In the genomic region with DNA sequence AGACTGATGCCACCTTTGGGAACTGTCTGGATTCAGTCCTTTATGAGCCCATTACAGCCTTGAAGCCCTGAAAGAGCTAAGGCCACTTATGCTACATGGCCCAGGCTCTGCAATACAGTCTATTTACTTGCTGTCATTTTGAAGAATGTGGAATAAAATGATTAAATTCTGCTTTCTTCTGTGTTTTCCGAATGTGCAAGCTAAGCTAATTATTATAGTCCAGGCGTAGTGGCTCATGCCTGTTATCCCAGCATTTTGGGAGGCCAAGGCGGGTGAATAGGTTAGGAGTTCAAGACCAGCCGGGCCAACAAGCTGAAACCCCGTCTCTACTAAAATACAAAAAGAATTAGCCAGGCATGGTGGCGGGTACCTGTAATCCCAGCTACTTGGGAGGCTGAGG, we compare ENCODE assay signal across 36 cellular contexts.
"Had no signal": no experiment of that assay in that cellular context is flagged by ENCODE, and none has a peak within 500 bp of the region (broad histone marks: within the 10 kb centered on the region; RNA-seq: fewer than 3 reads in every experiment).

No MANE protein-coding gene starts in this region.

- FAIRE-seq: astrocyte, TTC549 had no signal

- DNase-seq: activated B cell treated with CpG ODN at 0.5 μM for 24 hours; activated CD4-positive, alpha-beta memory T cell treated with anti-CD3 and anti-CD28 coated beads for 36 hours; activated CD4-positive, alpha-beta T cell treated with anti-CD3 and anti-CD28 coated beads for 4 hours; activated CD4-positive, alpha-beta T cell treated with anti-CD3 and anti-CD28 coated beads, Interleukin-2, amount 10 ng/mL, durations not matched to agents 24 days and 14 days; activated CD4-positive, alpha-beta T cell treated with anti-CD3 and anti-CD28 coated beads, Interleukin-2, amount 50 U/mL, for 1 hour; activated CD4-positive, alpha-beta T cell treated with anti-CD3 and anti-CD28 coated beads, Interleukin-2, amount 50 U/mL, for 4 hours; activated CD4-positive, CD25-positive, alpha-beta regulatory T cell treated with anti-CD3 and anti-CD28 coated beads, Interleukin-2, amount 50 U/mL, for 72 hours; activated CD8-positive, alpha-beta memory T cell treated with anti-CD3 and anti-CD28 coated beads, Interleukin-2, amount 50 U/mL, for 4 hours; activated CD8-positive, alpha-beta T cell treated with anti-CD3 and anti-CD28 coated beads for 36 hours; activated effector memory CD4-positive, alpha-beta T cell treated with anti-CD3 and anti-CD28 coated beads, Interleukin-2, amount 50 U/mL, for 16 hours; activated gamma-delta T cell treated with Interleukin-2 at 50 U/mL for 16 hours; activated naive CD4-positive, alpha-beta T cell; activated naive CD4-positive, alpha-beta T cell treated with anti-CD3 and anti-CD28 coated beads for 36 hours; activated naive CD4-positive, alpha-beta T cell treated with anti-CD3 and anti-CD28 coated beads, Interleukin-2, amount 50 U/mL, for 16 hours; activated naive CD8-positive, alpha-beta T cell treated with anti-CD3 and anti-CD28 coated beads for 36 hours; activated T-cell treated with anti-CD3 and anti-CD28 coated beads for 4 hours; activated T-cell treated with anti-CD3 and anti-CD28 coated beads, Interleukin-2, amount 50 U/mL, for 1 hour; activated T-cell treated with anti-CD3 and anti-CD28 coated beads, Interleukin-2, amount 50 U/mL, for 4 hours; activated T-cell treated with anti-CD3 and anti-CD28 coated beads, Interleukin-2, amount 50 U/mL, for 72 hours; amniotic stem cell; aorta; body of pancreas; brain microvascular endothelial cell; central memory CD4-positive, alpha-beta T cell; T-helper 2 cell; T-helper 9 cell had no signal

- H3K27ac ChIP-seq: adrenal gland, body of pancreas, brain microvascular endothelial cell, breast epithelium, VCaP had no signal

- H3K4me3 ChIP-seq: adrenal gland, body of pancreas, breast epithelium had no signal

- H3K27me3 ChIP-seq: body of pancreas had no signal

- H3K36me3 Mint-ChIP-seq: activated CD4-positive, alpha-beta memory T cell treated with anti-CD3 and anti-CD28 coated beads for 36 hours; activated naive CD4-positive, alpha-beta T cell treated with anti-CD3 and anti-CD28 coated beads, Interleukin-2, amount 50 U/mL, for 72 hours; activated naive CD8-positive, alpha-beta T cell treated with anti-CD3 and anti-CD28 coated beads for 36 hours had no signal

- H3K4me1 ChIP-seq: adrenal gland, body of pancreas, breast epithelium had no signal

- H3K9me3 ChIP-seq: adrenal gland, body of pancreas had no signal

- H3K27ac Mint-ChIP-seq: activated B cell treated with CpG ODN at 0.5 μM for 24 hours; activated CD4-positive, alpha-beta memory T cell treated with anti-CD3 and anti-CD28 coated beads for 36 hours; activated CD4-positive, alpha-beta T cell treated with anti-CD3 and anti-CD28 coated beads, Interleukin-2, amount 10 ng/mL, durations not matched to agents 24 days and 14 days; activated CD8-positive, alpha-beta T cell treated with anti-CD3 and anti-CD28 coated beads for 36 hours; activated naive CD4-positive, alpha-beta T cell treated with anti-CD3 and anti-CD28 coated beads for 36 hours; activated naive CD4-positive, alpha-beta T cell treated with anti-CD3 and anti-CD28 coated beads, Interleukin-2, amount 50 U/mL, for 72 hours; activated naive CD8-positive, alpha-beta T cell treated with anti-CD3 and anti-CD28 coated beads for 36 hours; activated T-cell treated with anti-CD3 and anti-CD28 coated beads, Interleukin-2, amount 50 U/mL, for 72 hours; activated T-helper 1 cell treated with anti-CD3 and anti-CD28 coated beads, Interleukin-12 subunit alpha, Interleukin-12 subunit beta, Interleukin-2, Interleukin-4 antibody, amounts not matched to agents 30 ng/mL and 10 ng/mL and 1 ng/mL, durations not matched to agents 14 hours and 24 hours and 36 hours; activated T-helper 17 cell treated with anti-CD3 and anti-CD28 coated beads, Interleukin-2, amount 50 U/mL, for 72 hours; T-helper 1 cell treated with Interleukin-12 subunit alpha and Interleukin-12 subunit beta and Interleukin-4 antibody, amounts not matched to agents 30 μg/mL and 1 μg/mL, for 36 hours; T-helper 2 cell treated with Interferon-gamma antibody and Interleukin-4, amounts not matched to agents 5 μg/mL and 100 μg/mL, for 36 hours had no signal

- ATAC-seq: activated CD8-positive, alpha-beta T cell treated with anti-CD3 and anti-CD28 coated beads for 36 hours; activated naive CD4-positive, alpha-beta T cell treated with anti-CD3 and anti-CD28 coated beads, Interleukin-2, amount 50 U/mL, for 72 hours; activated T-cell treated with anti-CD3 and anti-CD28 coated beads, Interleukin-2, amount 50 U/mL, for 4 hours; activated T-cell treated with anti-CD3 and anti-CD28 coated beads, Interleukin-2, amount 50 U/mL, for 72 hours; activated T-helper 17 cell treated with anti-CD3 and anti-CD28 coated beads, Interleukin-2, amount 50 U/mL, for 72 hours; body of pancreas had no signal

- H3K36me3 ChIP-seq: adrenal gland, brain microvascular endothelial cell, breast epithelium had no signal

- H3K4me3 Mint-ChIP-seq: activated B cell treated with CpG ODN at 0.5 μM for 24 hours; activated CD4-positive, alpha-beta memory T cell treated with anti-CD3 and anti-CD28 coated beads for 36 hours; activated CD4-positive, alpha-beta T cell treated with anti-CD3 and anti-CD28 coated beads, Interleukin-2, amount 10 ng/mL, durations not matched to agents 24 days and 14 days; activated CD8-positive, alpha-beta T cell treated with anti-CD3 and anti-CD28 coated beads for 36 hours; activated naive CD4-positive, alpha-beta T cell treated with anti-CD3 and anti-CD28 coated beads for 36 hours; activated naive CD8-positive, alpha-beta T cell treated with anti-CD3 and anti-CD28 coated beads for 36 hours; activated T-cell treated with anti-CD3 and anti-CD28 coated beads, Interleukin-2, amount 50 U/mL, for 4 hours; activated T-cell treated with anti-CD3 and anti-CD28 coated beads, Interleukin-2, amount 50 U/mL, for 72 hours; activated T-helper 1 cell treated with anti-CD3 and anti-CD28 coated beads, Interleukin-12 subunit alpha, Interleukin-12 subunit beta, Interleukin-2, Interleukin-4 antibody, amounts not matched to agents 30 ng/mL and 10 ng/mL and 1 ng/mL, durations not matched to agents 14 hours and 24 hours and 36 hours; activated T-helper 17 cell treated with anti-CD3 and anti-CD28 coated beads, Interleukin-2, amount 50 U/mL, for 72 hours; T-helper 1 cell treated with Interleukin-12 subunit alpha and Interleukin-12 subunit beta and Interleukin-4 antibody, amounts not matched to agents 30 μg/mL and 1 μg/mL, for 36 hours; T-helper 2 cell treated with Interferon-gamma antibody and Interleukin-4, amounts not matched to agents 5 μg/mL and 100 μg/mL, for 36 hours had no signal

- H3K9me3 Mint-ChIP-seq: activated B cell treated with CpG ODN at 0.5 μM for 24 hours; activated CD4-positive, alpha-beta memory T cell treated with anti-CD3 and anti-CD28 coated beads for 36 hours; activated CD4-positive, alpha-beta T cell treated with anti-CD3 and anti-CD28 coated beads, Interleukin-2, amount 10 ng/mL, durations not matched to agents 24 days and 14 days; activated CD8-positive, alpha-beta T cell treated with anti-CD3 and anti-CD28 coated beads for 36 hours; activated naive CD4-positive, alpha-beta T cell treated with anti-CD3 and anti-CD28 coated beads for 36 hours; activated naive CD4-positive, alpha-beta T cell treated with anti-CD3 and anti-CD28 coated beads, Interleukin-2, amount 50 U/mL, for 72 hours; activated naive CD8-positive, alpha-beta T cell treated with anti-CD3 and anti-CD28 coated beads for 36 hours; activated T-cell treated with anti-CD3 and anti-CD28 coated beads, Interleukin-2, amount 50 U/mL, for 4 hours; activated T-cell treated with anti-CD3 and anti-CD28 coated beads, Interleukin-2, amount 50 U/mL, for 72 hours; activated T-helper 1 cell treated with anti-CD3 and anti-CD28 coated beads, Interleukin-12 subunit alpha, Interleukin-12 subunit beta, Interleukin-2, Interleukin-4 antibody, amounts not matched to agents 30 ng/mL and 10 ng/mL and 1 ng/mL, durations not matched to agents 14 hours and 24 hours and 36 hours; activated T-helper 17 cell treated with anti-CD3 and anti-CD28 coated beads, Interleukin-2, amount 50 U/mL, for 72 hours; T-helper 1 cell treated with Interleukin-12 subunit alpha and Interleukin-12 subunit beta and Interleukin-4 antibody, amounts not matched to agents 30 μg/mL and 1 μg/mL, for 36 hours; T-helper 2 cell treated with Interferon-gamma antibody and Interleukin-4, amounts not matched to agents 5 μg/mL and 100 μg/mL, for 36 hours had no signal

- H3K4me1 Mint-ChIP-seq: activated naive CD8-positive, alpha-beta T cell treated with anti-CD3 and anti-CD28 coated beads for 36 hours; activated T-helper 17 cell treated with anti-CD3 and anti-CD28 coated beads, Interleukin-2, amount 50 U/mL, for 72 hours had no signal
